Comparison of ENCODE assay signal across 1 cellular context in genomic region chr6:47489995-47490394, GRCh38.
A peak's percentile ranks its signal among the peaks of the same experiment; 100 is the strongest.
TF ChIP-seq lines count a peak whose summit lies in the region.

No MANE protein-coding gene starts in this region.

TF ChIP-seq in HepG2, 621 proteins besides CTCF, POLR2A, EP300 and RAD21 (continued from another document):
- 0 out of 2 replicates have a peak, but pooled peaks have one; percentile 18 for TF ChIP-seq ZMYM3 (CRISPR knock-in tag; IDR thresholded peaks at IDR 0.05)
- TF ChIP-seq ZNF121 (CRISPR knock-in tag; IDR thresholded peaks at IDR 0.05): peak; percentile 80
- no peak for TF ChIP-seq ZNF263 (CRISPR knock-in tag; IDR thresholded peaks at IDR 0.05)
- no peak for TF ChIP-seq TMF1 (CRISPR knock-in tag; IDR thresholded peaks at IDR 0.05; ENCODE audit: low read depth)
- TF ChIP-seq ZNF138 (CRISPR knock-in tag; IDR thresholded peaks at IDR 0.05; ENCODE audit: low read depth): no peak
- no peak for TF ChIP-seq SAFB2 (CRISPR knock-in tag; IDR thresholded peaks at IDR 0.05; ENCODE audit: borderline replicate concordance, low read depth)
- 0 out of 2 replicates have a peak, but pooled peaks have one; percentile 36 for TF ChIP-seq NR2F6 (IDR thresholded peaks at IDR 0.05)
- no peak for TF ChIP-seq NR2F6 (CRISPR knock-in tag; IDR thresholded peaks at IDR 0.05)
- no peak for TF ChIP-seq HNF4G (IDR thresholded peaks at IDR 0.05; ENCODE audit: borderline replicate concordance, low read depth, low read length)
- no peak for TF ChIP-seq HNF4G (CRISPR knock-in tag; IDR thresholded peaks at IDR 0.05; ENCODE audit: borderline replicate concordance, low read depth)
- TF ChIP-seq, protein P1, sequence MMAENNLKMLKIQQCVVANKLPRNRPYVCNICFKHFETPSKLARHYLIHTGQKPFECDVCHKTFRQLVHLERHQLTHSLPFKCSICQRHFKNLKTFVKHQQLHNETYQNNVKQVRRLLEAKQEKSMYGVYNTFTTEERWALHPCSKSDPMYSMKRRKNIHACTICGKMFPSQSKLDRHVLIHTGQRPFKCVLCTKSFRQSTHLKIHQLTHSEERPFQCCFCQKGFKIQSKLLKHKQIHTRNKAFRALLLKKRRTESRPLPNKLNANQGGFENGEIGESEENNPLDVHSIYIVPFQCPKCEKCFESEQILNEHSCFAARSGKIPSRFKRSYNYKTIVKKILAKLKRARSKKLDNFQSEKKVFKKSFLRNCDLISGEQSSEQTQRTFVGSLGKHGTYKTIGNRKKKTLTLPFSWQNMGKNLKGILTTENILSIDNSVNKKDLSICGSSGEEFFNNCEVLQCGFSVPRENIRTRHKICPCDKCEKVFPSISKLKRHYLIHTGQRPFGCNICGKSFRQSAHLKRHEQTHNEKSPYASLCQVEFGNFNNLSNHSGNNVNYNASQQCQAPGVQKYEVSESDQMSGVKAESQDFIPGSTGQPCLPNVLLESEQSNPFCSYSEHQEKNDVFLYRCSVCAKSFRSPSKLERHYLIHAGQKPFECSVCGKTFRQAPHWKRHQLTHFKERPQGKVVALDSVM (CRISPR knock-in tag; IDR thresholded peaks at IDR 0.05): peak; percentile 68; the same call in 1 of the 2 replicates
- no peak for TF ChIP-seq ZNF335 (CRISPR knock-in tag; IDR thresholded peaks at IDR 0.05)
